In genomic region chr5:77077821-77078176, GRCh38 we compare ENCODE assay signal across 9 cellular contexts. TPM values are rescaled to one million over a fixed set of nuclear protein-coding genes. Genes with fewer than 3 reads are reported as not detected.
DNase-seq lines count a peak whose midpoint lies in the region; ATAC-seq and TF ChIP-seq lines count a peak whose summit lies in the region.
"Had no signal": no experiment of that assay in that cellular context is flagged by ENCODE, and none has a peak within 500 bp of the region (broad histone marks: within the 10 kb centered on the region; RNA-seq: fewer than 3 reads in every experiment).

No MANE protein-coding gene starts in this region.

- intact Hi-C loops in left lung (cut with DNase I): no loop called here
- intact Hi-C loops in tibial artery (cut with DNase I; ENCODE audit: low total_unique reads): loop anchor here (5.0 kb wide), 1 partner anchor 415 kb away; the partner anchor contains the start of gene WDR41

- no peak for ATAC-seq in activated T-cell treated with anti-CD3 and anti-CD28 coated beads, Interleukin-2, amount 50 U/mL, for 4 hours
- ATAC-seq in left lung (no peak), GM18873 (IDR thresholded peaks at IDR 0.05; ENCODE audit: low FRiP score, unreplicated experiment) (no peak)

- DNase-seq in activated T-cell treated with anti-CD3 and anti-CD28 coated beads, Interleukin-2, amount 50 U/mL, for 4 hours: no peak
- DNase-seq in activated T-cell treated with anti-CD3 and anti-CD28 coated beads for 4 hours (no peak), left lung (no peak), tibial artery (no peak), NCI-H1105 (lab: John Stamatoyannopoulos, UW) (no peak)
- no peak for DNase-seq in activated naive CD8-positive, alpha-beta T cell treated with anti-CD3 and anti-CD28 coated beads for 36 hours
- DNase-seq in activated CD4-positive, alpha-beta T cell treated with anti-CD3 and anti-CD28 coated beads, Interleukin-2, amount 50 U/mL, for 1 hour: no peak

- H3K4me1 Mint-ChIP-seq in activated T-cell treated with anti-CD3 and anti-CD28 coated beads, Interleukin-2, amount 50 U/mL, for 4 hours (ENCODE audit: low read depth): peaks cover 12% of the 10 kb centered on the region
- peaks cover 7% of the 10 kb centered on the region for H3K4me1 Mint-ChIP-seq in activated naive CD8-positive, alpha-beta T cell treated with anti-CD3 and anti-CD28 coated beads for 36 hours

- peak overlapping the region; percentile 63 for H3K4me3 Mint-ChIP-seq in activated T-cell treated with anti-CD3 and anti-CD28 coated beads, Interleukin-2, amount 50 U/mL, for 4 hours
- H3K4me3 Mint-ChIP-seq in activated naive CD8-positive, alpha-beta T cell treated with anti-CD3 and anti-CD28 coated beads for 36 hours: peak overlapping the region; percentile 46

- H3K36me3 ChIP-seq in left lung (peaks cover 0 to 3% of the 10 kb centered on the region in 2 donors), tibial artery (no peaks in the 10 kb centered on the region)

- peaks cover 6% of the 10 kb centered on the region for H3K36me3 Mint-ChIP-seq in activated T-cell treated with anti-CD3 and anti-CD28 coated beads, Interleukin-2, amount 50 U/mL, for 4 hours (ENCODE audit: insufficient read depth)
- peaks cover 12% of the 10 kb centered on the region for H3K36me3 Mint-ChIP-seq in activated naive CD8-positive, alpha-beta T cell treated with anti-CD3 and anti-CD28 coated beads for 36 hours

- H3K27ac Mint-ChIP-seq in activated naive CD8-positive, alpha-beta T cell treated with anti-CD3 and anti-CD28 coated beads for 36 hours: no peak overlapping the region

- no peaks in the 10 kb centered on the region for H3K9me3 Mint-ChIP-seq in activated T-cell treated with anti-CD3 and anti-CD28 coated beads, Interleukin-2, amount 50 U/mL, for 4 hours
- peaks cover 4% of the 10 kb centered on the region for H3K9me3 Mint-ChIP-seq in activated naive CD8-positive, alpha-beta T cell treated with anti-CD3 and anti-CD28 coated beads for 36 hours

- no peak for TF ChIP-seq CTCF in left lung (IDR thresholded peaks at IDR 0.05)
- no peak for TF ChIP-seq CTCF in tibial artery (IDR thresholded peaks at IDR 0.05)

- H3K9me3 ChIP-seq in left lung (no peaks in the 10 kb centered on the region), tibial artery (no peaks in the 10 kb centered on the region)
- H3K9me3 ChIP-seq: body of pancreas had no signal

- H3K4me1 ChIP-seq in left lung: peaks cover 4 to 12% of the 10 kb centered on the region in 2 donors
- H3K4me1 ChIP-seq in tibial artery: peaks cover 0 to 13% (median 6%) of the 10 kb centered on the region in 4 donors

- H3K27me3 Mint-ChIP-seq in activated T-cell treated with anti-CD3 and anti-CD28 coated beads, Interleukin-2, amount 50 U/mL, for 4 hours (ENCODE audit: low read depth): no peaks in the 10 kb centered on the region
- no peaks in the 10 kb centered on the region for H3K27me3 Mint-ChIP-seq in activated naive CD8-positive, alpha-beta T cell treated with anti-CD3 and anti-CD28 coated beads for 36 hours

- H3K27ac ChIP-seq in left lung: no peak overlapping the region
- H3K27ac ChIP-seq in tibial artery: peak overlapping the region; percentile 48 to 65
- H3K27ac ChIP-seq: body of pancreas had no signal

- peak overlapping the region; percentile 27 to 44 for H3K4me3 ChIP-seq in left lung
- peak overlapping the region; percentile 59 to 63 for H3K4me3 ChIP-seq in tibial artery
- H3K4me3 ChIP-seq: body of pancreas had no signal

- H3K27me3 ChIP-seq in left lung: no peaks in the 10 kb centered on the region
- H3K27me3 ChIP-seq in tibial artery: no peaks in the 10 kb centered on the region
- H3K27me3 ChIP-seq: body of pancreas had no signal

RNA-seq across cellular contexts. Expression of gene ZBED3, which starts 9.3 kb away (rescaled TPM):
- total RNA-seq in activated T-cell treated with anti-CD3 and anti-CD28 coated beads, Interleukin-2, amount 50 U/mL, for 4 hours: 1 to 10 TPM; 1.7 to 3.3 (median 1.9) TPM
- total RNA-seq in activated naive CD8-positive, alpha-beta T cell treated with anti-CD3 and anti-CD28 coated beads for 36 hours: 1 to 10 TPM; 6.3 to 8.0 TPM
- 10 to 100 TPM; 11.9 to 13.6 TPM for total RNA-seq in left lung

RNA-seq across cellular contexts. Expression of gene AGGF1, which starts 47.6 kb away (rescaled TPM):
- total RNA-seq in activated T-cell treated with anti-CD3 and anti-CD28 coated beads, Interleukin-2, amount 50 U/mL, for 4 hours: 10 to 100 TPM; 31.7 to 32.8 (median 31.9) TPM
- 10 to 100 TPM; 28.7 to 29.2 TPM for total RNA-seq in activated naive CD8-positive, alpha-beta T cell treated with anti-CD3 and anti-CD28 coated beads for 36 hours
- total RNA-seq in left lung: 10 to 100 TPM; 20.9 to 21.0 TPM

Comparison
In these comparisons a context has a peak if more than half of its experiments do, and no peak if none do; other contexts are left out.
1. H3K27ac ChIP-seq: peak in tibial artery (2 of 2); none in left lung (0 of 2).